In genomic region chr13:72127031-72127430, GRCh38 we compare ENCODE assay signal across 1 cellular context.
TF ChIP-seq lines count a peak whose summit lies in the region.

No MANE protein-coding gene starts in this region.

TF ChIP-seq in WTC11, 78 proteins besides CTCF, POLR2A, EP300 and RAD21 (continued from another document):
- TF ChIP-seq HMGXB4 (CRISPR knock-in tag; IDR thresholded peaks at IDR 0.05) (no peak), RELA (CRISPR knock-in tag; IDR thresholded peaks at IDR 0.05; ENCODE audit: borderline replicate concordance) (no peak), NR2C2 (CRISPR knock-in tag; IDR thresholded peaks at IDR 0.05) (no peak), E2F1 (CRISPR knock-in tag; IDR thresholded peaks at IDR 0.05) (no peak)
